ENCODE assay signal across 1 cellular context in the genomic region with DNA sequence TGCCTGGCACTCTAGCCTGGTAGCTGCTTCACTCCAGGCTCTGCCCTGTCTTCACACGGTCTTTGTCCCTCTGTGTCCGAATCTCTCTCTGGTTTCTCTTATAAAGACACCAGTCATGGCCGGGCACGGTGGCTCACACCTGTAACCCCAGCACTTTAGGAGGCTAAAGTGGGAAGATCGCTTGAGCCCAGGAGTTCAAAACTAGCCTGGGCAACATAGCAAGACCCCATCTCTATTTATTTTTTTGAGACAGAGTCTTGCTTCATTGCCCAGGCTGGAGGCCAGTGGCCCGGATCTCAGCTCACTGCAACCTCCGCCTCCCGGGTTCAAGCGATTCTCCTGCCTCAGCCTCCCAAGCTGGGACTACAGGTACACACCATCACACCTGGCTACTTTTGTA. TPM values are rescaled to one million over a fixed set of nuclear protein-coding genes. Genes with fewer than 3 reads are reported as not detected.
"Had no signal": no experiment of that assay in that cellular context is flagged by ENCODE, and none has a peak within 500 bp of the region (broad histone marks: within the 10 kb centered on the region; RNA-seq: fewer than 3 reads in every experiment).

No MANE protein-coding gene starts in this region.

RNA-seq across cellular contexts. Expression of gene GLIS2, which starts 17.8 kb away (rescaled TPM):
- polyA plus RNA-seq: IgD-negative memory B cell had no signal
